ENCODE assay signal across 9 cellular contexts in genomic region chr15:70853855-70854668, GRCh38. TPM values are rescaled to one million over a fixed set of nuclear protein-coding genes. Genes with fewer than 3 reads are reported as not detected.
DNase-seq lines count a peak whose midpoint lies in the region; ATAC-seq and TF ChIP-seq lines count a peak whose summit lies in the region.
"Had no signal": no experiment of that assay in that cellular context is flagged by ENCODE, and none has a peak within 500 bp of the region (broad histone marks: within the 10 kb centered on the region; RNA-seq: fewer than 3 reads in every experiment).

LARP6 (minus strand) TSS chr15:70854157; CDS start chr15:70854088, 69 bp downstream.

- peaks cover 0 to 4% (median 0%) of the 10 kb centered on the region in 7 donors for H3K9me3 Mint-ChIP-seq in CD4-positive, CD25-positive, alpha-beta regulatory T cell
- H3K9me3 Mint-ChIP-seq in activated CD4-positive, alpha-beta memory T cell treated with anti-CD3 and anti-CD28 coated beads for 36 hours = no peaks in the 10 kb centered on the region

- H3K4me1 ChIP-seq in CD4-positive, CD25-positive, alpha-beta regulatory T cell (ENCODE audit: control insufficient read depth, insufficient read depth, low read length, poor library complexity, severe bottlenecking) = no peaks in the 10 kb centered on the region

- DNase-seq in CD4-positive, CD25-positive, alpha-beta regulatory T cell = no peak
- DNase-seq in HT1080 (ENCODE audit: low read depth) (peak; percentile 28), epithelial cell of proximal tubule (ENCODE audit: low read depth) (no peak), midbrain (lab: John Stamatoyannopoulos, UW) (peak; percentile 62), superior temporal gyrus (ENCODE audit: extremely low spot score) (peak; percentile 53), dedifferentiated amniotic fluid mesenchymal stem cell (ENCODE audit: extremely low spot score) (no peak)
- DNase-seq in activated CD4-positive, alpha-beta memory T cell treated with anti-CD3 and anti-CD28 coated beads for 36 hours = peak; percentile 16

- peaks cover 79% of the 10 kb centered on the region for H3K27me3 Mint-ChIP-seq in CD4-positive, CD25-positive, alpha-beta regulatory T cell
- peaks cover 48% of the 10 kb centered on the region for H3K27me3 Mint-ChIP-seq in activated CD4-positive, alpha-beta memory T cell treated with anti-CD3 and anti-CD28 coated beads for 36 hours

- no peak within 1 kb of the TSS for H3K4me3 ChIP-seq in CD4-positive, CD25-positive, alpha-beta regulatory T cell (ENCODE audit: low read depth, low read length)
- H3K4me3 ChIP-seq in epithelial cell of proximal tubule (ENCODE audit: low read depth, low read length) = peak within 1 kb of the TSS; percentile 74
- H3K4me3 ChIP-seq: K562 had no signal

- H3K27ac ChIP-seq in CD4-positive, CD25-positive, alpha-beta regulatory T cell (ENCODE audit: insufficient read depth, low read length, poor library complexity, severe bottlenecking) = no peak within 1 kb of the TSS

- H3K36me3 Mint-ChIP-seq in CD4-positive, CD25-positive, alpha-beta regulatory T cell = no peaks in the 10 kb centered on the region
- H3K36me3 Mint-ChIP-seq in activated CD4-positive, alpha-beta memory T cell treated with anti-CD3 and anti-CD28 coated beads for 36 hours = no peaks in the 10 kb centered on the region

- H3K9me3 ChIP-seq in CD4-positive, CD25-positive, alpha-beta regulatory T cell (ENCODE audit: control insufficient read depth in 2 of 2, low read length in 2 of 2) = no peaks in the 10 kb centered on the region

- H3K27me3 ChIP-seq in CD4-positive, CD25-positive, alpha-beta regulatory T cell (ENCODE audit: control insufficient read depth, insufficient read depth, low read length) = peaks cover 19% of the 10 kb centered on the region

- no peak for TF ChIP-seq CTCF in epithelial cell of proximal tubule (conservative IDR thresholded peaks at IDR 0.05; ENCODE audit: low read depth, low read length)

- ATAC-seq in CD4-positive, CD25-positive, alpha-beta regulatory T cell (ENCODE audit: low read depth in 2 of 2) = peak in 1 of 2 donors; percentile 44
- ATAC-seq in GM19452 (IDR thresholded peaks at IDR 0.05; ENCODE audit: unreplicated experiment) = no peak
- ATAC-seq: K562 had no signal

- peaks cover 0 to 10% (median 3%) of the 10 kb centered on the region in 4 donors for H3K4me1 Mint-ChIP-seq in CD4-positive, CD25-positive, alpha-beta regulatory T cell
- H3K4me1 Mint-ChIP-seq in activated CD4-positive, alpha-beta memory T cell treated with anti-CD3 and anti-CD28 coated beads for 36 hours (ENCODE audit: low read depth) = peaks cover 3% of the 10 kb centered on the region

- H3K36me3 ChIP-seq in CD4-positive, CD25-positive, alpha-beta regulatory T cell (ENCODE audit: control insufficient read depth, insufficient read depth, low read length) = no peaks in the 10 kb centered on the region

- CTCF ChIA-PET in activated CD4-positive, alpha-beta memory T cell treated with anti-CD3 and anti-CD28 coated beads for 36 hours (lab: Charles Lee) = no interaction called here

- POLR2A ChIA-PET in activated CD4-positive, alpha-beta memory T cell treated with anti-CD3 and anti-CD28 coated beads for 36 hours (lab: Charles Lee) = no interaction called here

- H3K27ac Mint-ChIP-seq in CD4-positive, CD25-positive, alpha-beta regulatory T cell = no peak within 1 kb of the TSS
- no peak within 1 kb of the TSS for H3K27ac Mint-ChIP-seq in activated CD4-positive, alpha-beta memory T cell treated with anti-CD3 and anti-CD28 coated beads for 36 hours

- intact Hi-C loops in activated CD4-positive, alpha-beta memory T cell treated with anti-CD3 and anti-CD28 coated beads for 36 hours (cut with micrococcal nuclease) = no loop called here

- peak within 1 kb of the TSS in 3 of 4 donors; percentile 61 to 78 (median 77) for H3K4me3 Mint-ChIP-seq in CD4-positive, CD25-positive, alpha-beta regulatory T cell
- peak within 1 kb of the TSS; percentile 63 for H3K4me3 Mint-ChIP-seq in activated CD4-positive, alpha-beta memory T cell treated with anti-CD3 and anti-CD28 coated beads for 36 hours

RNA-seq across cellular contexts. Expression of gene LARP6, which starts in this region (rescaled TPM):
- not detected for total RNA-seq in CD4-positive, CD25-positive, alpha-beta regulatory T cell
- not detected for polyA plus RNA-seq in CD4-positive, CD25-positive, alpha-beta regulatory T cell
- total RNA-seq in HT1080 (2014; rRNA removed; shearing (Covaris generic)) = 75.6 and 87.1 TPM in 2 replicates
- polyA plus RNA-seq in HT1080 (2015; cell fraction: cytosol; rRNA removed) = 77.4 and 88.4 TPM in 2 replicates
- 28.8 and 48.3 TPM in 2 replicates for polyA plus RNA-seq in HT1080 (2015; cell fraction: nucleus; rRNA removed)
- total RNA-seq in activated CD4-positive, alpha-beta memory T cell treated with anti-CD3 and anti-CD28 coated beads for 36 hours = under 1 TPM in 1 of 2 experiments, not detected in 1; 0.17 TPM
- 28.8 and 34.8 TPM in 2 replicates for total RNA-seq in epithelial cell of proximal tubule
- total RNA-seq: K562 had no signal
- polyA plus RNA-seq: K562 had no signal

Comparison
In these comparisons a context has a peak if more than half of its experiments do, and no peak if none do; other contexts are left out.
1. RNA of gene LARP6 (total RNA-seq): 75.6 to 87.1 TPM in HT1080 and 28.8 to 34.8 TPM in epithelial cell of proximal tubule; 0.17 TPM in activated CD4-positive, alpha-beta memory T cell treated with anti-CD3 and anti-CD28 coated beads for 36 hours and not detected in CD4-positive, CD25-positive, alpha-beta regulatory T cell (single experiment); every median in the first group is over 10 times any median in the second.
2. Peak in DNase-seq in activated CD4-positive, alpha-beta memory T cell treated with anti-CD3 and anti-CD28 coated beads for 36 hours; RNA of the gene not detected or under 1 TPM.
3. DNase-seq: peak in HT1080 (single experiment), midbrain (single experiment) and superior temporal gyrus (single experiment); none in CD4-positive, CD25-positive, alpha-beta regulatory T cell (0 of 3), epithelial cell of proximal tubule (single experiment) and dedifferentiated amniotic fluid mesenchymal stem cell (single experiment).